ENCODE assay signal across 1 cellular context in genomic region chr14:84750284-84750683, GRCh38.
TF ChIP-seq lines count a peak whose summit lies in the region.

No MANE protein-coding gene starts in this region.

TF ChIP-seq in H1, 55 proteins besides CTCF, POLR2A, EP300 and RAD21:
- TF ChIP-seq ATF3 (IDR thresholded peaks at IDR 0.05; ENCODE audit: insufficient read depth, low read depth, low read length) (no peak), SIN3A (conservative IDR thresholded peaks at IDR 0.05 in 1 of 2, IDR thresholded peaks at IDR 0.05 in 1 of 2; ENCODE audit: low read depth in 1 of 2, low read length in 2 of 2) (no peak), SP4 (IDR thresholded peaks at IDR 0.05; ENCODE audit: low read length) (no peak), TAF7 (optimal IDR thresholded peaks at IDR 0.05; ENCODE audit: borderline replicate concordance, low read depth, low read length) (no peak), HDAC2 (IDR thresholded peaks at IDR 0.05; ENCODE audit: borderline replicate concordance in 1 of 2, low read depth in 2 of 2, low read length in 2 of 2) (no peak), SRF (IDR thresholded peaks at IDR 0.05; ENCODE audit: low read depth, low read length) (no peak), TBP (IDR thresholded peaks at IDR 0.05; ENCODE audit: low read depth, low read length) (no peak)
- TF ChIP-seq, protein P1, sequence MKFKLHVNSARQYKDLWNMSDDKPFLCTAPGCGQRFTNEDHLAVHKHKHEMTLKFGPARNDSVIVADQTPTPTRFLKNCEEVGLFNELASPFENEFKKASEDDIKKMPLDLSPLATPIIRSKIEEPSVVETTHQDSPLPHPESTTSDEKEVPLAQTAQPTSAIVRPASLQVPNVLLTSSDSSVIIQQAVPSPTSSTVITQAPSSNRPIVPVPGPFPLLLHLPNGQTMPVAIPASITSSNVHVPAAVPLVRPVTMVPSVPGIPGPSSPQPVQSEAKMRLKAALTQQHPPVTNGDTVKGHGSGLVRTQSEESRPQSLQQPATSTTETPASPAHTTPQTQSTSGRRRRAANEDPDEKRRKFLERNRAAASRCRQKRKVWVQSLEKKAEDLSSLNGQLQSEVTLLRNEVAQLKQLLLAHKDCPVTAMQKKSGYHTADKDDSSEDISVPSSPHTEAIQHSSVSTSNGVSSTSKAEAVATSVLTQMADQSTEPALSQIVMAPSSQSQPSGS (IDR thresholded peaks at IDR 0.05; ENCODE audit: low read length): no peak
